Comparison of ENCODE assay signal across 8 cellular contexts in the genomic region with DNA sequence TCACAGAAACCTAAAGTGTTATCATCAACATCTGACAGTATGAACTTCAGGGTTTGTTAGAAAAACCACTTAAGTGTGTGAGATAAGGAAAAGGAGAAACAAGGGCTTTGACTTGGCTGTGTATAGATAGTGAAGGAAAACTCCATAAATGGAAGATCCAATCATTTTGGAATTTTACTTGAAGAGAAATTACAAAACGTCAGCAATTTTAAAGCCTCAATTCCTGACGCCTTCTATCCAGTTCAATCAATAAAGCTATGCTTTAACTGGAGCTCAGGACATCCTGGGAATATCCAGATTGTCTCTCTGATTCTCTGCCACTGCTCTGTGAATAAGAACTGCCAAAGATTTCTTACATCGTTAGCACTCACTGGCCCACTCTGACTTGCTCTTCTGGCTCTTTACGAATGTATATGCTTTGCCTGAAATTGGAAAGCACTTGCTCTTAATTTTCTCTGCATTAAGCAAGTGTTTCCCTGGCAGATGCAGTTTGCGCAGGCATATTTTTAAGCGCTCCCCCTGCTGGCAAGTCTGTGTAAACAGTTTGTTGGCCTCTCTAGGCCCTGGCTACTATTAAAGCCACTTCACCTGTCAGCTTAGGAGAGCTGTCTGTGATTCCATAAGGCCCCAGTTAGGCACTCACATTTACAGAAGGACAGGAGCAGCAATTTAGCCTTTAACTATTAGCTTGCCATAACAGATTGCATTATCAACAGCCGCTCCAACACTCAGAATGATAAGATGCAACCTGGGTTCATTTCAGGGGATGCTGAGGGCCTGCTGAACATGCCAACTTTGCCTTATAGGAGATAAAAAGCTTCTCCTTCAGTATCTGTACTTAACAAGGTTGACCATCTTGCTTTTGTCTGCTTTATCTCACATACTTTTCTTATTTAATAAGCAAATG.
DNase-seq lines count a peak whose midpoint lies in the region; ATAC-seq and TF ChIP-seq lines count a peak whose summit lies in the region.

No MANE protein-coding gene starts in this region.

- no peaks in the 10 kb centered on the region for H3K36me3 ChIP-seq in KMS-11 (ENCODE audit: insufficient read depth)
- no peaks in the 10 kb centered on the region for H3K36me3 ChIP-seq in right atrium auricular region
- no peaks in the 10 kb centered on the region for H3K36me3 ChIP-seq in smooth muscle cell (ENCODE audit: low read depth)

- H3K9ac ChIP-seq in KMS-11 (no peak overlapping the region), smooth muscle cell (ENCODE audit: low read depth) (no peak overlapping the region)

- H3K4me1 ChIP-seq in KMS-11 (ENCODE audit: low read depth, poor library complexity, severe bottlenecking) (no peaks in the 10 kb centered on the region), right atrium auricular region (no peaks in the 10 kb centered on the region), smooth muscle cell (ENCODE audit: low read depth) (no peaks in the 10 kb centered on the region)

- H2AFZ ChIP-seq in KMS-11 (ENCODE audit: low read depth) (no peak overlapping the region), smooth muscle cell (ENCODE audit: low read depth) (no peak overlapping the region)

- peak; percentile 83 for ATAC-seq in GM21367 (IDR thresholded peaks at IDR 0.05; ENCODE audit: unreplicated experiment)

- H4K20me1 ChIP-seq in KMS-11 (ENCODE audit: insufficient read depth) (no peaks in the 10 kb centered on the region), smooth muscle cell (ENCODE audit: low read depth) (no peaks in the 10 kb centered on the region)

- H3F3A ChIP-seq in smooth muscle cell (ENCODE audit: low read depth) = no peaks in the 10 kb centered on the region

- peaks cover 0 to 1% of the 10 kb centered on the region in 2 donors for H3K9me3 ChIP-seq in right atrium auricular region
- no peaks in the 10 kb centered on the region for H3K9me3 ChIP-seq in smooth muscle cell (replicated peaks; ENCODE audit: low read depth)

- DNase-seq in DMS114 treated with DMSO at 0.1 percent for 48 hours (lab: John Stamatoyannopoulos, UW; ENCODE audit: unreplicated experiment) (peak; percentile 16), RKO (ENCODE audit: low spot score) (peak; percentile 64), amygdala (lab: John Stamatoyannopoulos, UW) (peak in 33 of 56 donors; percentile 0 to 28 (median 3)), right atrium auricular region (ENCODE audit: low spot score) (no peak), smooth muscle cell (lab: John Stamatoyannopoulos, UW; ENCODE audit: unreplicated experiment) (no peak), 8988T (no peak)

- H3K27me3 ChIP-seq in KMS-11 (ENCODE audit: insufficient read depth, low read depth) (no peaks in the 10 kb centered on the region), right atrium auricular region (no peaks in the 10 kb centered on the region), smooth muscle cell (ENCODE audit: low read depth) (no peaks in the 10 kb centered on the region)

- H3K4me2 ChIP-seq in KMS-11 (no peak overlapping the region), smooth muscle cell (no peak overlapping the region)

- H3K79me2 ChIP-seq in KMS-11 (ENCODE audit: insufficient read depth, low read depth) (no peaks in the 10 kb centered on the region), smooth muscle cell (ENCODE audit: low read depth) (no peaks in the 10 kb centered on the region)

- no peak overlapping the region for H3K27ac ChIP-seq in KMS-11
- no peak overlapping the region for H3K27ac ChIP-seq in right atrium auricular region
- no peak overlapping the region for H3K27ac ChIP-seq in smooth muscle cell (ENCODE audit: low read depth)

- TF ChIP-seq CTCF in KMS-11 (conservative IDR thresholded peaks at IDR 0.05; ENCODE audit: low read depth, low read length) (peak; percentile 74), right atrium auricular region (IDR thresholded peaks at IDR 0.05) (peak; percentile 76 to 83), smooth muscle cell (IDR thresholded peaks at IDR 0.05; ENCODE audit: borderline replicate concordance, insufficient read depth, poor library complexity, severe bottlenecking) (peak; percentile 60)

- H3K4me3 ChIP-seq in KMS-11 (IDR thresholded peaks at IDR 0.05; ENCODE audit: insufficient read depth, low read depth, low read length) (no peak overlapping the region), right atrium auricular region (no peak overlapping the region), smooth muscle cell (no peak overlapping the region)

- WGBS in smooth muscle cell (ENCODE audit: low lambda C conversion rate) = 20% methylated on average over 7 of the region's 7 CpGs

Comparison
In these comparisons a context has a peak if more than half of its experiments do, and no peak if none do; other contexts are left out.
1. DNase-seq: peak in DMS114 treated with DMSO at 0.1 percent for 48 hours (single experiment), RKO (single experiment) and amygdala (33 of 56); none in right atrium auricular region (single experiment), smooth muscle cell (single experiment) and 8988T (single experiment).
2. Peak in every context shown above with its lines, with median percentiles within 50 percentile points of each other: CTCF ChIP-seq.